In genomic region chr2:234292955-234293228, GRCh38 we compare ENCODE assay signal across 10 cellular contexts.
DNase-seq lines count a peak whose midpoint lies in the region; ATAC-seq and TF ChIP-seq lines count a peak whose summit lies in the region.
"Had no signal": no experiment of that assay in that cellular context is flagged by ENCODE, and none has a peak within 500 bp of the region (broad histone marks: within the 10 kb centered on the region; RNA-seq: fewer than 3 reads in every experiment).

No MANE protein-coding gene starts in this region.

- H3K36me3 Mint-ChIP-seq in activated T-cell treated with anti-CD3 and anti-CD28 coated beads, Interleukin-2, amount 50 U/mL, for 24 hours (ENCODE audit: low read depth), result no peaks in the 10 kb centered on the region
- no peaks in the 10 kb centered on the region for H3K36me3 Mint-ChIP-seq in activated CD8-positive, alpha-beta T cell treated with anti-CD3 and anti-CD28 coated beads for 36 hours (ENCODE audit: low read depth)
- no peaks in the 10 kb centered on the region for H3K36me3 Mint-ChIP-seq in stimulated activated memory B cell treated with anti-CD40 and anti-IgM and Interleukin-4, amounts not matched to agents 10 μg/mL and 1 μg/mL and 100 μg/mL, for 72 hours
- H3K36me3 Mint-ChIP-seq in endothelial cell (ENCODE audit: low read depth, unreplicated experiment), result no peaks in the 10 kb centered on the region

- POLR2A ChIA-PET in activated CD8-positive, alpha-beta T cell treated with anti-CD3 and anti-CD28 coated beads for 36 hours (lab: Charles Lee), result interaction anchor here (0.7 to 2.4 kb wide), 12 partner anchors 8 to 203 kb away, joined by 3 to 10 read pairs (median 4); no protein-coding TSS in a partner anchor

- H3K27me3 Mint-ChIP-seq in activated T-cell treated with anti-CD3 and anti-CD28 coated beads, Interleukin-2, amount 50 U/mL, for 24 hours, result no peaks in the 10 kb centered on the region
- H3K27me3 Mint-ChIP-seq in activated CD8-positive, alpha-beta T cell treated with anti-CD3 and anti-CD28 coated beads for 36 hours, result no peaks in the 10 kb centered on the region
- H3K27me3 Mint-ChIP-seq in stimulated activated memory B cell treated with anti-CD40 and anti-IgM and Interleukin-4, amounts not matched to agents 10 μg/mL and 1 μg/mL and 100 μg/mL, for 72 hours, result peaks cover 23% of the 10 kb centered on the region
- peaks cover 3% of the 10 kb centered on the region for H3K27me3 Mint-ChIP-seq in endothelial cell (ENCODE audit: unreplicated experiment)

- CTCF ChIA-PET in activated CD8-positive, alpha-beta T cell treated with anti-CD3 and anti-CD28 coated beads for 36 hours (lab: Charles Lee), result interaction anchor here (0.7 to 1.2 kb wide), 8 partner anchors 15 to 202 kb away, joined by 3 to 4 read pairs (median 3); no protein-coding TSS in a partner anchor

- H3K4me1 Mint-ChIP-seq in activated T-cell treated with anti-CD3 and anti-CD28 coated beads, Interleukin-2, amount 50 U/mL, for 24 hours (ENCODE audit: low read depth), result peaks cover 91% of the 10 kb centered on the region
- H3K4me1 Mint-ChIP-seq in activated CD8-positive, alpha-beta T cell treated with anti-CD3 and anti-CD28 coated beads for 36 hours (ENCODE audit: low read depth), result peaks cover 81% of the 10 kb centered on the region
- H3K4me1 Mint-ChIP-seq in stimulated activated memory B cell treated with anti-CD40 and anti-IgM and Interleukin-4, amounts not matched to agents 10 μg/mL and 1 μg/mL and 100 μg/mL, for 72 hours, result peaks cover 53% of the 10 kb centered on the region
- peaks cover 5% of the 10 kb centered on the region for H3K4me1 Mint-ChIP-seq in endothelial cell (ENCODE audit: unreplicated experiment)

- in situ Hi-C loops in GM13976 (cut with MboI; ENCODE audit: low sequenced_read_pairs, unreplicated experiment), result no loop called here

- intact Hi-C loops in activated CD8-positive, alpha-beta T cell treated with anti-CD3 and anti-CD28 coated beads for 36 hours (cut with micrococcal nuclease), result loop anchor here (2.0 to 5.0 kb wide), 3 partner anchors 16 to 198 kb away; no protein-coding TSS in a partner anchor

- no peak for DNase-seq in activated T-cell treated with anti-CD3 and anti-CD28 coated beads, Interleukin-2, amount 50 U/mL, for 24 hours
- DNase-seq in activated T-cell treated with anti-CD3 and anti-CD28 coated beads, Interleukin-2, amount 50 U/mL, for 48 hours, result no peak
- DNase-seq in activated CD8-positive, alpha-beta T cell treated with anti-CD3 and anti-CD28 coated beads for 36 hours, result no peak
- DNase-seq in GM13976 (ENCODE audit: low spot score) (no peak), endothelial cell (ENCODE audit: low spot score) (no peak)
- DNase-seq: H7, NCI-H524 treated with DMSO at 0.1 percent for 48 hours had no signal

- ATAC-seq in HG03565 (IDR thresholded peaks at IDR 0.05; ENCODE audit: unreplicated experiment) (peak; percentile 7), HG03342 (IDR thresholded peaks at IDR 0.05; ENCODE audit: unreplicated experiment) (no peak)
- no peak for ATAC-seq in activated CD8-positive, alpha-beta T cell treated with anti-CD3 and anti-CD28 coated beads for 36 hours
- no peak for ATAC-seq in stimulated activated memory B cell treated with anti-CD40 and anti-IgM and Interleukin-4, amounts not matched to agents 10 μg/mL and 1 μg/mL and 100 μg/mL, for 72 hours

- H3K9me3 Mint-ChIP-seq in activated T-cell treated with anti-CD3 and anti-CD28 coated beads, Interleukin-2, amount 50 U/mL, for 24 hours, result no peaks in the 10 kb centered on the region
- H3K9me3 Mint-ChIP-seq in activated CD8-positive, alpha-beta T cell treated with anti-CD3 and anti-CD28 coated beads for 36 hours, result no peaks in the 10 kb centered on the region
- H3K9me3 Mint-ChIP-seq in stimulated activated memory B cell treated with anti-CD40 and anti-IgM and Interleukin-4, amounts not matched to agents 10 μg/mL and 1 μg/mL and 100 μg/mL, for 72 hours, result no peaks in the 10 kb centered on the region
- no peaks in the 10 kb centered on the region for H3K9me3 Mint-ChIP-seq in endothelial cell (ENCODE audit: unreplicated experiment)

- peak overlapping the region; percentile 97 for H3K27ac Mint-ChIP-seq in activated T-cell treated with anti-CD3 and anti-CD28 coated beads, Interleukin-2, amount 50 U/mL, for 24 hours
- H3K27ac Mint-ChIP-seq in activated CD8-positive, alpha-beta T cell treated with anti-CD3 and anti-CD28 coated beads for 36 hours, result peak overlapping the region; percentile 99
- peak overlapping the region; percentile 79 for H3K27ac Mint-ChIP-seq in stimulated activated memory B cell treated with anti-CD40 and anti-IgM and Interleukin-4, amounts not matched to agents 10 μg/mL and 1 μg/mL and 100 μg/mL, for 72 hours
- H3K27ac Mint-ChIP-seq in endothelial cell (ENCODE audit: unreplicated experiment), result no peak overlapping the region

- TF ChIP-seq CTCF in activated CD8-positive, alpha-beta T cell treated with anti-CD3 and anti-CD28 coated beads for 36 hours (IDR thresholded peaks at IDR 0.05), result no peak
- TF ChIP-seq CTCF in GM13976 (IDR thresholded peaks at IDR 0.05; ENCODE audit: borderline replicate concordance, control extremely low read depth, extremely low read depth, insufficient read depth, missing control alignments) (no peak), endothelial cell (IDR thresholded peaks at IDR 0.05; ENCODE audit: unreplicated experiment) (no peak)

- H3K4me3 Mint-ChIP-seq in activated T-cell treated with anti-CD3 and anti-CD28 coated beads, Interleukin-2, amount 50 U/mL, for 24 hours, result peak overlapping the region; percentile 59
- H3K4me3 Mint-ChIP-seq in activated CD8-positive, alpha-beta T cell treated with anti-CD3 and anti-CD28 coated beads for 36 hours, result peak overlapping the region; percentile 50
- peak overlapping the region; percentile 36 for H3K4me3 Mint-ChIP-seq in stimulated activated memory B cell treated with anti-CD40 and anti-IgM and Interleukin-4, amounts not matched to agents 10 μg/mL and 1 μg/mL and 100 μg/mL, for 72 hours
- H3K4me3 Mint-ChIP-seq in endothelial cell (ENCODE audit: unreplicated experiment), result no peak overlapping the region
